8 cellular contexts compared by ENCODE assay signal in genomic region chr16:89490386-89491237, GRCh38. TPM values are rescaled to one million over a fixed set of nuclear protein-coding genes. Genes with fewer than 3 reads are reported as not detected.
DNase-seq lines count a peak whose midpoint lies in the region; ATAC-seq and TF ChIP-seq lines count a peak whose summit lies in the region.

Gene ANKRD11 (minus strand): TSS chr16:89490561. CDS start chr16:89317019, 173,542 bp downstream.

- H3K9me3 ChIP-seq in T-helper 17 cell (ENCODE audit: control insufficient read depth, low read length, poor library complexity, severe bottlenecking) (no peaks in the 10 kb centered on the region), left ventricle myocardium inferior (replicated peaks) (no peaks in the 10 kb centered on the region), prostate gland (no peaks in the 10 kb centered on the region)

- H3K4me1 Mint-ChIP-seq in T-helper 17 cell = peaks cover 49% of the 10 kb centered on the region

- H3K36me3 ChIP-seq in left ventricle myocardium inferior = no peaks in the 10 kb centered on the region
- H3K36me3 ChIP-seq in prostate gland = no peaks in the 10 kb centered on the region
- no peaks in the 10 kb centered on the region for H3K36me3 ChIP-seq in urinary bladder (ENCODE audit: insufficient read depth)

- peaks cover 63% of the 10 kb centered on the region for H3K4me1 ChIP-seq in left ventricle myocardium inferior
- H3K4me1 ChIP-seq in prostate gland (replicated peaks) = peaks cover 12% of the 10 kb centered on the region
- no peaks in the 10 kb centered on the region for H3K4me1 ChIP-seq in urinary bladder (ENCODE audit: insufficient read depth)

- intact Hi-C loops in left ventricle myocardium inferior (cut with micrococcal nuclease) = no loop called here
- intact Hi-C loops in prostate gland (cut with DNase I) = loop anchor here (2.0 to 5.0 kb wide), 2 partner anchors 18 to 143 kb away; partner anchors contain the start of gene SPG7

- H3K4me3 Mint-ChIP-seq in T-helper 17 cell = peak within 1 kb of the TSS; percentile 96

- DNase-seq in NCI-H1694 treated with DMSO at 0.1 percent for 48 hours (lab: John Stamatoyannopoulos, UW) = peak; percentile 97
- DNase-seq in T-helper 17 cell = peak; percentile 94 to 98 (median 96)
- peak; percentile 85 to 100 (median 99) for DNase-seq in amygdala (lab: John Stamatoyannopoulos, UW)
- DNase-seq in left ventricle myocardium inferior = peak; percentile 99
- peak; percentile 99 for DNase-seq in prostate gland (ENCODE audit: low spot score)

- H3K27ac ChIP-seq in left ventricle myocardium inferior (replicated peaks) (peak within 1 kb of the TSS; percentile 98), prostate gland (peak within 1 kb of the TSS; percentile 92 to 93), urinary bladder (ENCODE audit: low read depth) (peak within 1 kb of the TSS; percentile 97)

- H3K27me3 ChIP-seq in left ventricle myocardium inferior (ENCODE audit: low read depth) = no peaks in the 10 kb centered on the region
- no peaks in the 10 kb centered on the region for H3K27me3 ChIP-seq in prostate gland (replicated peaks; ENCODE audit: insufficient read depth)

- peak; percentile 79 for TF ChIP-seq POLR2A in GM15510 (IDR thresholded peaks at IDR 0.05; ENCODE audit: borderline replicate concordance, extremely low read depth, insufficient read length)
- TF ChIP-seq POLR2A in prostate gland (IDR thresholded peaks at IDR 0.05) = peak; percentile 91

- ATAC-seq in HG02885 (IDR thresholded peaks at IDR 0.05; ENCODE audit: poor library complexity, unreplicated experiment) = peak; percentile 89
- ATAC-seq in T-helper 17 cell = peak; percentile 90

- H3K27me3 Mint-ChIP-seq in T-helper 17 cell = no peaks in the 10 kb centered on the region

- no peak for TF ChIP-seq CTCF in left ventricle myocardium inferior (IDR thresholded peaks at IDR 0.05; ENCODE audit: borderline replicate concordance)
- peak in 2 of 4 experiments; percentile 24 for TF ChIP-seq CTCF in prostate gland (IDR thresholded peaks at IDR 0.05)

- under 1% methylated on average over 77 of the region's 105 CpGs for WGBS in prostate gland
- under 1% methylated on average over 105 of the region's 105 CpGs for WGBS in urinary bladder

- H3K27ac Mint-ChIP-seq in T-helper 17 cell = peak within 1 kb of the TSS; percentile 98

- H3K4me3 ChIP-seq in left ventricle myocardium inferior = peak within 1 kb of the TSS; percentile 93
- peak within 1 kb of the TSS; percentile 93 to 94 for H3K4me3 ChIP-seq in prostate gland
- H3K4me3 ChIP-seq in urinary bladder (ENCODE audit: low read depth, low read length) = peak within 1 kb of the TSS; percentile 100

- H3K36me3 Mint-ChIP-seq in T-helper 17 cell (ENCODE audit: low read depth) = peaks cover 2% of the 10 kb centered on the region

RNA-seq across cellular contexts. Expression of gene ANKRD11, which starts in this region (rescaled TPM):
- 100 to 1,000 TPM; 197 to 251 TPM for total RNA-seq in T-helper 17 cell
- 63.8 TPM for total RNA-seq in left ventricle myocardium inferior
- total RNA-seq in prostate gland = 100 to 1,000 TPM in 1 of 2 donors, 10 to 100 TPM in 1; 66.2 to 143 TPM
- total RNA-seq in urinary bladder = 51.2 TPM
- 73.3 TPM for polyA plus RNA-seq in urinary bladder

Comparison
In these comparisons a context has a peak if more than half of its experiments do, and no peak if none do; other contexts are left out.
1. Peak in every context shown above with its lines: DNase-seq, ATAC-seq, H3K4me3 ChIP-seq and H3K27ac ChIP-seq.